ENCODE assay signal across 2 cellular contexts in the genomic region with DNA sequence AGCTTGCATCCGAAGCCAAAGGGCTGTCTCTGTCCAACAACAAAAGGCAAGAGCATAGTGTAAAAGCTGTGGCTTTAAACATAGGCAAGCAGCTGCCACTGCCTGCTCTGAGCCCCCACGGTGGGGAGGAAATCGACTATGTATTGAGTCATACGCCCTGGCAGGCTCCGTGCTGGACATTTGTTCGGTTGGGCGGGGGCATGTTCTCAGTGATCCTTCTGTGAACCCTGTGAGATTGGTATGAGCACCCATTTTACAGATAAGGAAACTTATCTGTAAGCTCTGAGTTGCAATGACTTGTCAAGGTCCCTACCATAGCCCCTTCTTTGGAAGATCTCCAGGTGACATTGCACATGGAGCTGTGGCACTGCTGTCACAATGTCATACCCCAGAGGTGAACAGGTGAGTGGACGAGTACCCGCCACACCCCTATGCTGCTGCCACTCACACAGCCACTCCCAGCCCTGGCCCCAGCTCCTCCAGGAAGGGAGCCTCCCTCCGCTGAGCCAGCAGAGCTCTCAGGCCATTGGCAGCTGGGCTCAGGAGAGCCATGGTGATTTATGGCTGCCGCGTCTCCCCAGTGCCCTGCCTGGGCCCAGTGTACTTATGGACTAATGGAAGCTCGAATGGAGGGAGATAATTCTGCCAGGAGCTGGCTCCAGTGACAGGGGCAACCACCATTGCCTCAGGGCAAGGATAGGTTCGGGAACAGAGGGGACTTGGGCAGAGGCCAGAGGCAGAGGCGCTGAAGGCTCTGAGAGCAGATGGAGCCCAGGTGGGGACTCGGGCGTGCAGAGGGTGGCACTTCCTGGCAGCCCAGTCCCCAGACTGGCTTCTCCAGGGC.
TF ChIP-seq lines count a peak whose summit lies in the region.

No MANE protein-coding gene starts in this region.

TF ChIP-seq in HEK293T, 16 proteins besides CTCF, POLR2A, EP300 and RAD21:
- TF ChIP-seq, protein P1, sequence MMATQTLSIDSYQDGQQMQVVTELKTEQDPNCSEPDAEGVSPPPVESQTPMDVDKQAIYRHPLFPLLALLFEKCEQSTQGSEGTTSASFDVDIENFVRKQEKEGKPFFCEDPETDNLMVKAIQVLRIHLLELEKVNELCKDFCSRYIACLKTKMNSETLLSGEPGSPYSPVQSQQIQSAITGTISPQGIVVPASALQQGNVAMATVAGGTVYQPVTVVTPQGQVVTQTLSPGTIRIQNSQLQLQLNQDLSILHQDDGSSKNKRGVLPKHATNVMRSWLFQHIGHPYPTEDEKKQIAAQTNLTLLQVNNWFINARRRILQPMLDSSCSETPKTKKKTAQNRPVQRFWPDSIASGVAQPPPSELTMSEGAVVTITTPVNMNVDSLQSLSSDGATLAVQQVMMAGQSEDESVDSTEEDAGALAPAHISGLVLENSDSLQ (IDR thresholded peaks at IDR 0.05): peak; percentile 79
- TF ChIP-seq FOXM1 (IDR thresholded peaks at IDR 0.05; ENCODE audit: borderline replicate concordance): no peak

TF ChIP-seq in HepG2, 621 proteins besides CTCF, POLR2A, EP300 and RAD21:
- TF ChIP-seq, protein P2, sequence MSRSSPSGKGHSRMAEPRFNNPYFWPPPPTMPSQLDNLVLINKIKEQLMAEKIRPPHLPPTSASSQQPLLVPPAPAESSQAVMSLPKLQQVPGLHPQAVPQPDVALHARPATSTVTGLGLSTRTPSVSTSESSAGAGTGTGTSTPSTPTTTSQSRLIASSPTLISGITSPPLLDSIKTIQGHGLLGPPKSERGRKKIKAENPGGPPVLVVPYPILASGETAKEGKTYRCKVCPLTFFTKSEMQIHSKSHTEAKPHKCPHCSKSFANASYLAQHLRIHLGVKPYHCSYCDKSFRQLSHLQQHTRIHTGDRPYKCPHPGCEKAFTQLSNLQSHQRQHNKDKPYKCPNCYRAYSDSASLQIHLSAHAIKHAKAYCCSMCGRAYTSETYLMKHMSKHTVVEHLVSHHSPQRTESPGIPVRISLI (CRISPR knock-in tag; IDR thresholded peaks at IDR 0.05; ENCODE audit: borderline replicate concordance): no peak
- no peak for TF ChIP-seq HOXA9 (CRISPR knock-in tag; IDR thresholded peaks at IDR 0.05; ENCODE audit: borderline replicate concordance)
- TF ChIP-seq, protein P3, sequence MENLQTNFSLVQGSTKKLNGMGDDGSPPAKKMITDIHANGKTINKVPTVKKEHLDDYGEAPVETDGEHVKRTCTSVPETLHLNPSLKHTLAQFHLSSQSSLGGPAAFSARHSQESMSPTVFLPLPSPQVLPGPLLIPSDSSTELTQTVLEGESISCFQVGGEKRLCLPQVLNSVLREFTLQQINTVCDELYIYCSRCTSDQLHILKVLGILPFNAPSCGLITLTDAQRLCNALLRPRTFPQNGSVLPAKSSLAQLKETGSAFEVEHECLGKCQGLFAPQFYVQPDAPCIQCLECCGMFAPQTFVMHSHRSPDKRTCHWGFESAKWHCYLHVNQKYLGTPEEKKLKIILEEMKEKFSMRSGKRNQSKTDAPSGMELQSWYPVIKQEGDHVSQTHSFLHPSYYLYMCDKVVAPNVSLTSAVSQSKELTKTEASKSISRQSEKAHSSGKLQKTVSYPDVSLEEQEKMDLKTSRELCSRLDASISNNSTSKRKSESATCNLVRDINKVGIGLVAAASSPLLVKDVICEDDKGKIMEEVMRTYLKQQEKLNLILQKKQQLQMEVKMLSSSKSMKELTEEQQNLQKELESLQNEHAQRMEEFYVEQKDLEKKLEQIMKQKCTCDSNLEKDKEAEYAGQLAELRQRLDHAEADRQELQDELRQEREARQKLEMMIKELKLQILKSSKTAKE (CRISPR knock-in tag; IDR thresholded peaks at IDR 0.05; ENCODE audit: borderline replicate concordance): no peak
